In the genomic region with DNA sequence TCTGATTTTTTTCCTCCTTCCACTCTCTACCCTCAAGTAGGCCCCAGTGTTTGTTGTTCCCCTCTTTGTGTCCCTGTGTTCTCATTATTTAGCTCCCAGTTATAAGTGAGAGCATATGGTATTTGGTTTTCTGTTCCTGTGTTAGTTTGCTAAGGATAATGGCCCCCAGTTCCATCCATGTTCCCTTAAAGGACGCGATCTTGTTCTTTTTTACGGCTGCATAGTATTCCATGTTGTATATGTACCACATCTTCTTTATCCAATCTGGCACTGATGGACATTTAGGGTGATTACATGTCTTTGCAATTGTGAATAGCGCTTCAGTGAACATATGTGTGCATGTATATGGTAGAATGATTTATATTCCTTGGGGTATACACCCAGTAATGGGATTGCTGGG, we compare ENCODE assay signal across 29 cellular contexts.
"Had no signal": no experiment of that assay in that cellular context is flagged by ENCODE, and none has a peak within 500 bp of the region (broad histone marks: within the 10 kb centered on the region; RNA-seq: fewer than 3 reads in every experiment).

No MANE protein-coding gene starts in this region.

- H3K4me1 Mint-ChIP-seq: stimulated activated effector memory CD8-positive, alpha-beta T cell treated with anti-CD3 and anti-CD28 coated beads, Interleukin-12 subunit alpha, Interleukin-12 subunit beta, amount 100 ng/mL, for 72 hours; stimulated activated memory B cell treated with anti-CD40 and anti-IgM and Interleukin-4, amounts not matched to agents 10 μg/mL and 1 μg/mL and 100 μg/mL, for 72 hours; stimulated activated naive B cell treated with anti-CD40 and anti-IgM and Interleukin-4, amounts not matched to agents 10 μg/mL and 1 μg/mL and 100 μg/mL, for 72 hours; stimulated activated naive CD8-positive, alpha-beta T cell treated with anti-CD3 and anti-CD28 coated beads, Interleukin-15, amount 100 ng/mL, for 72 hours had no signal

- DNase-seq: stimulated activated CD4-positive, alpha-beta T cell treated with anti-CD3 and anti-CD28 coated beads, Interleukin-2, amount 100 ng/mL, for 48 hours; stimulated activated CD4-positive, alpha-beta T cell treated with anti-CD3 and anti-CD28 coated beads, Interleukin-4, amount 100 ng/mL, for 1 hour; stimulated activated CD4-positive, alpha-beta T cell treated with anti-CD3 and anti-CD28 coated beads, Interleukin-4, amount 100 ng/mL, for 24 hours; stimulated activated CD4-positive, alpha-beta T cell treated with anti-CD3 and anti-CD28 coated beads, Interleukin-4, amount 100 ng/mL, for 4 hours; stimulated activated CD8-positive, alpha-beta memory T cell treated with anti-CD3 and anti-CD28 coated beads, Interleukin-4, amount 100 ng/mL, for 48 hours; stimulated activated naive B cell treated with anti-CD40 and anti-IgM and Interleukin-4, amounts not matched to agents 10 μg/mL and 1 μg/mL and 100 μg/mL, for 72 hours; stimulated activated naive CD4-positive, alpha-beta T cell; stimulated activated naive CD4-positive, alpha-beta T cell treated with Interleukin-2 at 50 U/mL for 16 hours; stimulated activated naive CD8-positive, alpha-beta T cell treated with anti-CD3 and anti-CD28 coated beads, Interleukin-15, amount 100 ng/mL, for 72 hours; stimulated activated naive CD8-positive, alpha-beta T cell treated with anti-CD3 and anti-CD28 coated beads, Interleukin-15, Interleukin-2, amounts not matched to agents 100 U/mL and 50 U/mL, for 24 hours; stomach; substantia nigra; testis; thyroid gland; tibial artery; transverse colon; trophoblast cell; upper lobe of left lung; upper lobe of right lung; uterus had no signal

- H3K4me1 ChIP-seq: stomach, suprapubic skin, testis, thyroid gland, tibial artery, tibial nerve, transverse colon, upper lobe of left lung, upper lobe of right lung, uterus, vagina had no signal

- H3K27ac ChIP-seq: stomach, suprapubic skin, testis, thoracic aorta, thyroid gland, tibial artery, tibial nerve, transverse colon, upper lobe of left lung, upper lobe of right lung, uterus, vagina had no signal

- H3K4me3 ChIP-seq: stomach, suprapubic skin, testis, thoracic aorta, thyroid gland, tibial artery, tibial nerve, transverse colon, upper lobe of left lung, upper lobe of right lung, uterus, vagina had no signal

- H3K36me3 Mint-ChIP-seq: stimulated activated effector memory CD8-positive, alpha-beta T cell treated with anti-CD3 and anti-CD28 coated beads, Interleukin-12 subunit alpha, Interleukin-12 subunit beta, amount 100 ng/mL, for 72 hours; stimulated activated memory B cell treated with anti-CD40 and anti-IgM and Interleukin-4, amounts not matched to agents 10 μg/mL and 1 μg/mL and 100 μg/mL, for 72 hours; type B pancreatic cell had no signal

- H3K27ac Mint-ChIP-seq: stimulated activated effector memory CD8-positive, alpha-beta T cell treated with anti-CD3 and anti-CD28 coated beads, Interleukin-12 subunit alpha, Interleukin-12 subunit beta, amount 100 ng/mL, for 72 hours; stimulated activated memory B cell treated with anti-CD40 and anti-IgM and Interleukin-4, amounts not matched to agents 10 μg/mL and 1 μg/mL and 100 μg/mL, for 72 hours; stimulated activated naive B cell treated with anti-CD40 and anti-IgM and Interleukin-4, amounts not matched to agents 10 μg/mL and 1 μg/mL and 100 μg/mL, for 72 hours; stimulated activated naive CD8-positive, alpha-beta T cell treated with anti-CD3 and anti-CD28 coated beads, Interleukin-15, amount 100 ng/mL, for 72 hours; stimulated activated naive CD8-positive, alpha-beta T cell treated with anti-CD3 and anti-CD28 coated beads, Interleukin-15, Interleukin-2, amounts not matched to agents 100 ng/mL and 50 ng/mL, for 24 hours; type B pancreatic cell had no signal

- H3K27me3 ChIP-seq: stomach, suprapubic skin, testis, thyroid gland, tibial artery, tibial nerve, transverse colon, upper lobe of left lung, upper lobe of right lung, uterus, vagina had no signal

- FAIRE-seq: urothelium cell line had no signal

- ATAC-seq: stimulated activated effector memory CD8-positive, alpha-beta T cell treated with anti-CD3 and anti-CD28 coated beads, Interleukin-12 subunit alpha, Interleukin-12 subunit beta, amount 100 ng/mL, for 72 hours; stimulated activated memory B cell treated with anti-CD40 and anti-IgM and Interleukin-4, amounts not matched to agents 10 μg/mL and 1 μg/mL and 100 μg/mL, for 72 hours; stimulated activated naive B cell treated with anti-CD40 and anti-IgM and Interleukin-4, amounts not matched to agents 10 μg/mL and 1 μg/mL and 100 μg/mL, for 72 hours; stimulated activated naive CD8-positive, alpha-beta T cell treated with anti-CD3 and anti-CD28 coated beads, Interleukin-15, amount 100 ng/mL, for 72 hours; stimulated activated naive CD8-positive, alpha-beta T cell treated with anti-CD3 and anti-CD28 coated beads, Interleukin-15, Interleukin-2, amounts not matched to agents 100 U/mL and 50 U/mL, for 24 hours; upper lobe of right lung had no signal

- H3K4me3 Mint-ChIP-seq: stimulated activated effector memory CD8-positive, alpha-beta T cell treated with anti-CD3 and anti-CD28 coated beads, Interleukin-12 subunit alpha, Interleukin-12 subunit beta, amount 100 ng/mL, for 72 hours; stimulated activated memory B cell treated with anti-CD40 and anti-IgM and Interleukin-4, amounts not matched to agents 10 μg/mL and 1 μg/mL and 100 μg/mL, for 72 hours; stimulated activated naive B cell treated with anti-CD40 and anti-IgM and Interleukin-4, amounts not matched to agents 10 μg/mL and 1 μg/mL and 100 μg/mL, for 72 hours; stimulated activated naive CD8-positive, alpha-beta T cell treated with anti-CD3 and anti-CD28 coated beads, Interleukin-15, amount 100 ng/mL, for 72 hours; stimulated activated naive CD8-positive, alpha-beta T cell treated with anti-CD3 and anti-CD28 coated beads, Interleukin-15, Interleukin-2, amounts not matched to agents 100 ng/mL and 50 ng/mL, for 24 hours; type B pancreatic cell had no signal

- H3K36me3 ChIP-seq: stomach, suprapubic skin, thoracic aorta, thyroid gland, tibial artery, tibial nerve, transverse colon, upper lobe of left lung, upper lobe of right lung, uterus, vagina had no signal

- H3K9me3 ChIP-seq: suprapubic skin, testis, thyroid gland, upper lobe of right lung had no signal
